ENCODE assay signal across 8 cellular contexts in genomic region chr6:33633462-33634158, GRCh38. TPM values are rescaled to one million over a fixed set of nuclear protein-coding genes. Genes with fewer than 3 reads are reported as not detected.
DNase-seq lines count a peak whose midpoint lies in the region; ATAC-seq and TF ChIP-seq lines count a peak whose summit lies in the region.

No MANE protein-coding gene starts in this region.

- peaks cover 67% of the 10 kb centered on the region for H3K4me1 Mint-ChIP-seq in activated naive CD4-positive, alpha-beta T cell treated with anti-CD3 and anti-CD28 coated beads, Interleukin-2, amount 50 U/mL, for 24 hours

- H3K36me3 Mint-ChIP-seq in activated naive CD4-positive, alpha-beta T cell treated with anti-CD3 and anti-CD28 coated beads, Interleukin-2, amount 50 U/mL, for 24 hours, result peaks cover 5% of the 10 kb centered on the region

- peak overlapping the region; percentile 34 for H3K4me3 ChIP-seq in RWPE2 (ENCODE audit: severe bottlenecking)
- peak overlapping the region; percentile 52 for H3K4me3 ChIP-seq in parathyroid adenoma (ENCODE audit: low read depth, low read length)
- H3K4me3 ChIP-seq in vagina, result peak overlapping the region; percentile 47 to 56

- intact Hi-C loops in Right ventricle myocardium superior (cut with DNase I) (loop anchor here (10.0 kb wide), 1 partner anchor 49 kb away; the partner anchor contains the start of gene BAK1), vagina (cut with DNase I) (no loop called here)

- H3K9ac ChIP-seq in parathyroid adenoma, result no peak overlapping the region

- ATAC-seq in HG03342 (IDR thresholded peaks at IDR 0.05; ENCODE audit: unreplicated experiment), result peak; percentile 48
- ATAC-seq in RWPE2 (ENCODE audit: low read depth), result peak; percentile 78
- peak; percentile 86 for ATAC-seq in Right ventricle myocardium superior (ENCODE audit: poor library complexity)

- H3K27ac ChIP-seq in RWPE2 (ENCODE audit: poor library complexity, severe bottlenecking), result peak overlapping the region; percentile 39
- H3K27ac ChIP-seq in parathyroid adenoma, result no peak overlapping the region
- peak overlapping the region; percentile 77 for H3K27ac ChIP-seq in vagina

- TF ChIP-seq POLR2A in vagina (IDR thresholded peaks at IDR 0.05), result no peak

- peak overlapping the region; percentile 84 for H3K4me3 Mint-ChIP-seq in activated naive CD4-positive, alpha-beta T cell treated with anti-CD3 and anti-CD28 coated beads, Interleukin-2, amount 50 U/mL, for 24 hours

- peak overlapping the region; percentile 27 for H3K27ac Mint-ChIP-seq in activated naive CD4-positive, alpha-beta T cell treated with anti-CD3 and anti-CD28 coated beads, Interleukin-2, amount 50 U/mL, for 24 hours

- H3K4me1 ChIP-seq in RWPE2 (ENCODE audit: insufficient read depth, poor library complexity, severe bottlenecking), result peaks cover 21% of the 10 kb centered on the region
- H3K4me1 ChIP-seq in parathyroid adenoma, result peaks cover 2% of the 10 kb centered on the region
- peaks cover 49% of the 10 kb centered on the region for H3K4me1 ChIP-seq in vagina

- H3K9me3 ChIP-seq in RWPE2 (ENCODE audit: severe bottlenecking), result no peaks in the 10 kb centered on the region
- no peaks in the 10 kb centered on the region for H3K9me3 ChIP-seq in parathyroid adenoma (ENCODE audit: control insufficient read depth, low read length)
- no peaks in the 10 kb centered on the region for H3K9me3 ChIP-seq in vagina

- peak overlapping the region; percentile 86 for H2AFZ ChIP-seq in parathyroid adenoma

- H3K4me2 ChIP-seq in parathyroid adenoma (ENCODE audit: low read length), result peak overlapping the region; percentile 88

- TF ChIP-seq CTCF in RWPE2 (IDR thresholded peaks at IDR 0.05; ENCODE audit: poor library complexity, severe bottlenecking), result no peak
- TF ChIP-seq CTCF in parathyroid adenoma (IDR thresholded peaks at IDR 0.05), result no peak
- no peak for TF ChIP-seq CTCF in vagina (IDR thresholded peaks at IDR 0.05)

- no peaks in the 10 kb centered on the region for H3K9me3 Mint-ChIP-seq in activated naive CD4-positive, alpha-beta T cell treated with anti-CD3 and anti-CD28 coated beads, Interleukin-2, amount 50 U/mL, for 24 hours

- H3K79me2 ChIP-seq in parathyroid adenoma, result no peaks in the 10 kb centered on the region

- H3K36me3 ChIP-seq in RWPE2 (ENCODE audit: low read depth), result peaks cover 50% of the 10 kb centered on the region
- no peaks in the 10 kb centered on the region for H3K36me3 ChIP-seq in parathyroid adenoma (ENCODE audit: control insufficient read depth, insufficient read depth, low read length)
- H3K36me3 ChIP-seq in vagina, result no peaks in the 10 kb centered on the region

- DNase-seq in NCI-H510A treated with DMSO at 0.1 percent for 48 hours (lab: John Stamatoyannopoulos, UW), result peak; percentile 65
- DNase-seq in NCI-H510A (lab: John Stamatoyannopoulos, UW), result no peak
- DNase-seq in RWPE2 (ENCODE audit: low spot score), result no peak
- DNase-seq in Right ventricle myocardium superior, result peak; percentile 83
- no peak for DNase-seq in vagina (ENCODE audit: extremely low spot score in 2 of 2)

- no peaks in the 10 kb centered on the region for H3K27me3 Mint-ChIP-seq in activated naive CD4-positive, alpha-beta T cell treated with anti-CD3 and anti-CD28 coated beads, Interleukin-2, amount 50 U/mL, for 24 hours

- H3K27me3 ChIP-seq in RWPE2 (ENCODE audit: insufficient read depth, poor library complexity, severe bottlenecking), result no peaks in the 10 kb centered on the region
- no peaks in the 10 kb centered on the region for H3K27me3 ChIP-seq in parathyroid adenoma (ENCODE audit: control insufficient read depth, insufficient read depth, low read length)
- no peaks in the 10 kb centered on the region for H3K27me3 ChIP-seq in vagina

RNA-seq across cellular contexts. Expression of gene ITPR3, which starts 12.5 kb away (rescaled TPM):
- total RNA-seq in Right ventricle myocardium superior (6.0 TPM), vagina (50.1 TPM)

RNA-seq across cellular contexts. Expression of gene BAK1, which starts 53.5 kb away (rescaled TPM):
- total RNA-seq in Right ventricle myocardium superior (25.0 TPM), vagina (19.2 TPM)

Comparison
In these comparisons a context has a peak if more than half of its experiments do, and no peak if none do; other contexts are left out.
1. DNase-seq: peak in NCI-H510A treated with DMSO at 0.1 percent for 48 hours (single experiment) and Right ventricle myocardium superior (single experiment); none in NCI-H510A (single experiment), RWPE2 (single experiment) and vagina (0 of 2).
2. Peak in every context shown above with its lines, with median percentiles within 50 percentile points of each other: ATAC-seq and H3K4me3 ChIP-seq.